27 cellular contexts compared by ENCODE assay signal in the genomic region with DNA sequence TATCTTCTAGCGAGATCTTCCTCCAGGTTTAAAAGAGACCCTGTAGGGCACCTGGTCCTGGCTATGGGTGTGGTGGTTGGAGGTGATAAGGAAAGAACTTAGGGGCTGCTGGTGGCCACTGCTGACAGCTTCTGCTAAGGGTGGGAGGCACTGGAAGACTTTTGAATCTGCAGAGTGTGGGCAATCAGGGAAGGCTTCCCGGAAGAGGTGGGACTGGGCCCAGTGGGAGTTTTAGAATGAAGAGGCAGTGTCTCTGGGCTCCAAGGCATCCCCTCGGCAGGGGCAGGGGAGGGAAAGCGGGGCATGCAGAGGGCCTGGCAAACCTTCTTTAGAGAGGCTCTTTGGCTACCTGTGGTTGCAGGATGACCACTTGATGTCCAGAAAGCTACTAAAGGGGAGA.
"Had no signal": no experiment of that assay in that cellular context is flagged by ENCODE, and none has a peak within 500 bp of the region (broad histone marks: within the 10 kb centered on the region; RNA-seq: fewer than 3 reads in every experiment).

No MANE protein-coding gene starts in this region.

- ATAC-seq: left colon; left lung; natural killer cell; pancreas; psoas muscle; right lobe of liver; stimulated activated memory B cell treated with anti-CD40 and anti-IgM and Interleukin-4, amounts not matched to agents 10 μg/mL and 1 μg/mL and 100 μg/mL, for 72 hours; stimulated activated naive CD8-positive, alpha-beta T cell treated with anti-CD3 and anti-CD28 coated beads, Interleukin-15, amount 100 ng/mL, for 72 hours had no signal

- H3K36me3 ChIP-seq: left lung, pancreas, right lobe of liver, tibial nerve, uterus had no signal

- H3K27me3 ChIP-seq: left lung, pancreas, right lobe of liver, tibial nerve, uterus had no signal

- DNase-seq: hippocampal formation; kidney; left colon; left lung; mesendoderm; naive B cell; natural killer cell; nephron progenitor cell; nucleus accumbens; pancreas; posterior cingulate gyrus; psoas muscle; right lobe of liver; stimulated activated CD4-positive, alpha-beta T cell treated with anti-CD3 and anti-CD28 coated beads, Interleukin-1b, Interleukin-23, amount 100 ng/mL, for 48 hours; stimulated activated CD4-positive, alpha-beta T cell treated with anti-CD3 and anti-CD28 coated beads, Interleukin-2, amount 100 ng/mL, for 48 hours; stimulated activated CD4-positive, alpha-beta T cell treated with anti-CD3 and anti-CD28 coated beads, Interleukin-4, amount 100 ng/mL, for 4 hours; stimulated activated CD8-positive, alpha-beta memory T cell treated with anti-CD3 and anti-CD28 coated beads, Interleukin-4, amount 100 ng/mL, for 48 hours; stimulated activated naive CD4-positive, alpha-beta T cell treated with Interleukin-2 at 50 U/mL for 16 hours; stimulated activated naive CD8-positive, alpha-beta T cell treated with anti-CD3 and anti-CD28 coated beads, Interleukin-15, amount 100 ng/mL, for 72 hours; substantia nigra; uterus had no signal

- H3K9me3 Mint-ChIP-seq: mesothelial cell of epicardium; naive B cell; natural killer cell; nephron progenitor cell; stimulated activated memory B cell treated with anti-CD40 and anti-IgM and Interleukin-4, amounts not matched to agents 10 μg/mL and 1 μg/mL and 100 μg/mL, for 72 hours; stimulated activated naive CD8-positive, alpha-beta T cell treated with anti-CD3 and anti-CD28 coated beads, Interleukin-15, amount 100 ng/mL, for 72 hours; type B pancreatic cell had no signal

- H3K36me3 Mint-ChIP-seq: mesothelial cell of epicardium; naive B cell; natural killer cell; stimulated activated memory B cell treated with anti-CD40 and anti-IgM and Interleukin-4, amounts not matched to agents 10 μg/mL and 1 μg/mL and 100 μg/mL, for 72 hours; type B pancreatic cell had no signal

- H3K4me1 ChIP-seq: left lung, pancreas had no signal

- H3K27ac ChIP-seq: left lung, pancreas, psoas muscle, right lobe of liver, tibial nerve, uterus had no signal

- H3K4me3 ChIP-seq: left lung, lung, pancreas, psoas muscle, right lobe of liver, smooth muscle cell, tibial nerve, uterus had no signal

- H3K4me2 ChIP-seq: smooth muscle cell had no signal

- H3K4me1 Mint-ChIP-seq: stimulated activated memory B cell treated with anti-CD40 and anti-IgM and Interleukin-4, amounts not matched to agents 10 μg/mL and 1 μg/mL and 100 μg/mL, for 72 hours had no signal

- H3K9me3 ChIP-seq: left lung, pancreas, psoas muscle, right lobe of liver, tibial nerve, uterus had no signal

- H3K27ac Mint-ChIP-seq: mesothelial cell of epicardium; natural killer cell; stimulated activated memory B cell treated with anti-CD40 and anti-IgM and Interleukin-4, amounts not matched to agents 10 μg/mL and 1 μg/mL and 100 μg/mL, for 72 hours; stimulated activated naive CD8-positive, alpha-beta T cell treated with anti-CD3 and anti-CD28 coated beads, Interleukin-15, amount 100 ng/mL, for 72 hours had no signal

- H3K27me3 Mint-ChIP-seq: type B pancreatic cell had no signal

- H3K4me3 Mint-ChIP-seq: mesothelial cell of epicardium; natural killer cell; stimulated activated memory B cell treated with anti-CD40 and anti-IgM and Interleukin-4, amounts not matched to agents 10 μg/mL and 1 μg/mL and 100 μg/mL, for 72 hours; stimulated activated naive CD8-positive, alpha-beta T cell treated with anti-CD3 and anti-CD28 coated beads, Interleukin-15, amount 100 ng/mL, for 72 hours; type B pancreatic cell had no signal
